Comparison of ENCODE assay signal across 23 cellular contexts in genomic region chr4:165604181-165604580, GRCh38.
DNase-seq lines count a peak whose midpoint lies in the region; FAIRE-seq and TF ChIP-seq lines count a peak whose summit lies in the region.
"Had no signal": no experiment of that assay in that cellular context is flagged by ENCODE, and none has a peak within 500 bp of the region (broad histone marks: within the 10 kb centered on the region; RNA-seq: fewer than 3 reads in every experiment).

No MANE protein-coding gene starts in this region.

- no peak for TF ChIP-seq CTCF in D721Med (IDR thresholded peaks at IDR 0.05; ENCODE audit: insufficient read depth, missing control alignments)

- DNase-seq in D721Med (ENCODE audit: insufficient read length, low spot score) (no peak), NCI-H69 (lab: John Stamatoyannopoulos, UW) (peak; percentile 75), myocyte (ENCODE audit: low read depth) (peak; percentile 43), SHP77 (lab: John Stamatoyannopoulos, UW) (no peak), SKM-1 treated with dmso at 0.1 percent for 144 hours (lab: John Stamatoyannopoulos, UW; ENCODE audit: unreplicated experiment) (no peak), urothelium cell line (ENCODE audit: low spot score) (no peak)
- DNase-seq: Caco-2; CD8-positive, alpha-beta T cell; DMS153; DND-41; NCI-H1105; NCI-H146; NCI-H1930; NCI-H446; NCI-H526 treated with DMSO at 0.1 percent for 48 hours; NK-92 treated with Interleukin-12 subunit alpha and Interleukin-12 subunit beta, amount 100 ng/mL, for 24 hours; Right ventricle myocardium superior; RPMI8226; SW 1271; T-helper 9 cell had no signal

- FAIRE-seq in D721Med (lab: Jason Lieb, UNC) (peak; percentile 60), G401.6 (lab: Jason Lieb, UNC) (peak; percentile 94), urothelium cell line (lab: Jason Lieb, UNC) (no peak)
- FAIRE-seq: GM18507, H54 had no signal

Comparison
In these comparisons a context has a peak if more than half of its experiments do, and no peak if none do; other contexts are left out.
1. DNase-seq: peak in NCI-H69 (single experiment) and myocyte (single experiment); none in D721Med (single experiment), SHP77 (0 of 2), SKM-1 treated with dmso at 0.1 percent for 144 hours (single experiment) and urothelium cell line (single experiment).